ENCODE assay signal across 1 cellular context in genomic region chr3:172101107-172101506, GRCh38.
TF ChIP-seq lines count a peak whose summit lies in the region.

No MANE protein-coding gene starts in this region.

TF ChIP-seq in K562, 482 proteins besides CTCF, POLR2A, EP300 and RAD21 (continued from another document and continues in another):
- peak; percentile 35; the same call in 1 of the 2 replicates for TF ChIP-seq JUND (IDR thresholded peaks at IDR 0.05; ENCODE audit: borderline replicate concordance, low read depth, low read length)
- TF ChIP-seq JUND (tag; IDR thresholded peaks at IDR 0.05; ENCODE audit: borderline replicate concordance, low read depth, low read length): no peak
- peak; percentile 49 to 87; a peak in 3 of 4 replicates for TF ChIP-seq FOXA3 (CRISPR knock-in tag; conservative IDR thresholded peaks at IDR 0.05 in 1 of 2, IDR thresholded peaks at IDR 0.05 in 1 of 2)
- no peak for TF ChIP-seq ZNF24 (IDR thresholded peaks at IDR 0.05)
- TF ChIP-seq, protein P1, sequence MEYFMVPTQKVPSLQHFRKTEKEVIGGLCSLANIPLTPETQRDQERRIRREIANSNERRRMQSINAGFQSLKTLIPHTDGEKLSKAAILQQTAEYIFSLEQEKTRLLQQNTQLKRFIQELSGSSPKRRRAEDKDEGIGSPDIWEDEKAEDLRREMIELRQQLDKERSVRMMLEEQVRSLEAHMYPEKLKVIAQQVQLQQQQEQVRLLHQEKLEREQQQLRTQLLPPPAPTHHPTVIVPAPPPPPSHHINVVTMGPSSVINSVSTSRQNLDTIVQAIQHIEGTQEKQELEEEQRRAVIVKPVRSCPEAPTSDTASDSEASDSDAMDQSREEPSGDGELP (CRISPR knock-in tag; IDR thresholded peaks at IDR 0.05; ENCODE audit: borderline replicate concordance): no peak
- no peak for TF ChIP-seq NFE2L1 (tag; IDR thresholded peaks at IDR 0.05; ENCODE audit: borderline replicate concordance, low read depth)
- no peak for TF ChIP-seq ETV6 (IDR thresholded peaks at IDR 0.05; ENCODE audit: borderline replicate concordance in 1 of 2, low read depth in 2 of 2, low read length in 1 of 2)
- TF ChIP-seq ETV6 (CRISPR knock-in tag; IDR thresholded peaks at IDR 0.05; ENCODE audit: borderline replicate concordance): no peak
- TF ChIP-seq FOXK2 (conservative IDR thresholded peaks at IDR 0.05 in 1 of 2, IDR thresholded peaks at IDR 0.05 in 1 of 2; ENCODE audit: low read depth in 2 of 2): 0 out of 4 replicates have a peak, but pooled peaks of 1 of the 2 experiments have one; percentile 18
- TF ChIP-seq ZBED1 (IDR thresholded peaks at IDR 0.05): no peak
- TF ChIP-seq MIER1 (IDR thresholded peaks at IDR 0.05; ENCODE audit: low read depth): no peak
- TF ChIP-seq ZNF592 (IDR thresholded peaks at IDR 0.05): no peak
- no peak for TF ChIP-seq SMARCB1 (IDR thresholded peaks at IDR 0.05; ENCODE audit: insufficient read length, low read depth)
- TF ChIP-seq TCF3 (CRISPR knock-in tag; IDR thresholded peaks at IDR 0.05): peak; percentile 25; the same call in 1 of the 2 replicates
- TF ChIP-seq ARID3A (IDR thresholded peaks at IDR 0.05; ENCODE audit: borderline replicate concordance, low read depth, low read length): 0 out of 2 replicates have a peak, but pooled peaks have one; percentile 34
- 0 out of 2 replicates have a peak, but pooled peaks have one; percentile 20 for TF ChIP-seq ATF7 (IDR thresholded peaks at IDR 0.05)
- peak; percentile 14; the same call in 1 of the 2 replicates for TF ChIP-seq CEBPG (CRISPR knock-in tag; IDR thresholded peaks at IDR 0.05)
- TF ChIP-seq CEBPG (tag; conservative IDR thresholded peaks at IDR 0.05 in 1 of 2, IDR thresholded peaks at IDR 0.05 in 1 of 2): peak in 1 of 2 experiments; percentile 39; a peak in 2 of 4 replicates
- TF ChIP-seq MECOM (CRISPR knock-in tag; IDR thresholded peaks at IDR 0.05): 0 out of 2 replicates have a peak, but pooled peaks have one; percentile 21
- TF ChIP-seq ZNF23 (CRISPR knock-in tag; IDR thresholded peaks at IDR 0.05): 0 out of 2 replicates have a peak, but pooled peaks have one; percentile 8
- no peak for TF ChIP-seq BACH1 (tag; IDR thresholded peaks at IDR 0.05)
- TF ChIP-seq, protein P2, sequence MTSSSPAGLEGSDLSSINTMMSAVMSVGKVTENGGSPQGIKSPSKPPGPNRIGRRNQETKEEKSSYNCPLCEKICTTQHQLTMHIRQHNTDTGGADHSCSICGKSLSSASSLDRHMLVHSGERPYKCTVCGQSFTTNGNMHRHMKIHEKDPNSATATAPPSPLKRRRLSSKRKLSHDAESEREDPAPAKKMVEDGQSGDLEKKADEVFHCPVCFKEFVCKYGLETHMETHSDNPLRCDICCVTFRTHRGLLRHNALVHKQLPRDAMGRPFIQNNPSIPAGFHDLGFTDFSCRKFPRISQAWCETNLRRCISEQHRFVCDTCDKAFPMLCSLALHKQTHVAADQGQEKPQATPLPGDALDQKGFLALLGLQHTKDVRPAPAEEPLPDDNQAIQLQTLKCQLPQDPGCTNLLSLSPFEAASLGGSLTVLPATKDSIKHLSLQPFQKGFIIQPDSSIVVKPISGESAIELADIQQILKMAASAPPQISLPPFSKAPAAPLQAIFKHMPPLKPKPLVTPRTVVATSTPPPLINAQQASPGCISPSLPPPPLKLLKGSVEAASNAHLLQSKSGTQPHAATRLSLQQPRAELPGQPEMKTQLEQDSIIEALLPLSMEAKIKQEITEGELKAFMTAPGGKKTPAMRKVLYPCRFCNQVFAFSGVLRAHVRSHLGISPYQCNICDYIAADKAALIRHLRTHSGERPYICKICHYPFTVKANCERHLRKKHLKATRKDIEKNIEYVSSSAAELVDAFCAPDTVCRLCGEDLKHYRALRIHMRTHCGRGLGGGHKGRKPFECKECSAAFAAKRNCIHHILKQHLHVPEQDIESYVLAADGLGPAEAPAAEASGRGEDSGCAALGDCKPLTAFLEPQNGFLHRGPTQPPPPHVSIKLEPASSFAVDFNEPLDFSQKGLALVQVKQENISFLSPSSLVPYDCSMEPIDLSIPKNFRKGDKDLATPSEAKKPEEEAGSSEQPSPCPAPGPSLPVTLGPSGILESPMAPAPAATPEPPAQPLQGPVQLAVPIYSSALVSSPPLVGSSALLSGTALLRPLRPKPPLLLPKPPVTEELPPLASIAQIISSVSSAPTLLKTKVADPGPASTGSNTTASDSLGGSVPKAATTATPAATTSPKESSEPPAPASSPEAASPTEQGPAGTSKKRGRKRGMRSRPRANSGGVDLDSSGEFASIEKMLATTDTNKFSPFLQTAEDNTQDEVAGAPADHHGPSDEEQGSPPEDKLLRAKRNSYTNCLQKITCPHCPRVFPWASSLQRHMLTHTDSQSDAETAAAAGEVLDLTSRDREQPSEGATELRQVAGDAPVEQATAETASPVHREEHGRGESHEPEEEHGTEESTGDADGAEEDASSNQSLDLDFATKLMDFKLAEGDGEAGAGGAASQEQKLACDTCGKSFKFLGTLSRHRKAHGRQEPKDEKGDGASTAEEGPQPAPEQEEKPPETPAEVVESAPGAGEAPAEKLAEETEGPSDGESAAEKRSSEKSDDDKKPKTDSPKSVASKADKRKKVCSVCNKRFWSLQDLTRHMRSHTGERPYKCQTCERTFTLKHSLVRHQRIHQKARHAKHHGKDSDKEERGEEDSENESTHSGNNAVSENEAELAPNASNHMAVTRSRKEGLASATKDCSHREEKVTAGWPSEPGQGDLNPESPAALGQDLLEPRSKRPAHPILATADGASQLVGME (CRISPR knock-in tag; IDR thresholded peaks at IDR 0.05): no peak
- TF ChIP-seq ZNF311 (CRISPR knock-in tag; IDR thresholded peaks at IDR 0.05): no peak
- no peak for TF ChIP-seq SRSF1 (IDR thresholded peaks at IDR 0.05; ENCODE audit: low read depth, low read length)
- TF ChIP-seq ZNF140 (CRISPR knock-in tag; IDR thresholded peaks at IDR 0.05): no peak
- TF ChIP-seq ARID1B (IDR thresholded peaks at IDR 0.05): peak; percentile 57
- no peak for TF ChIP-seq XRCC4 (IDR thresholded peaks at IDR 0.05; ENCODE audit: extremely low read depth, insufficient read depth, insufficient read length)
- TF ChIP-seq ZFP1 (CRISPR knock-in tag; IDR thresholded peaks at IDR 0.05): no peak
- peak; percentile 37; the same call in 1 of the 2 replicates for TF ChIP-seq TEAD4 (IDR thresholded peaks at IDR 0.05; ENCODE audit: low read length)
- no peak for TF ChIP-seq TEAD4 (CRISPR knock-in tag; IDR thresholded peaks at IDR 0.05; ENCODE audit: borderline replicate concordance)
- TF ChIP-seq GABPA (tag; conservative IDR thresholded peaks at IDR 0.05; ENCODE audit: low read depth): no peak
- no peak for TF ChIP-seq ZMIZ1 (IDR thresholded peaks at IDR 0.05; ENCODE audit: low read depth in 2 of 2, low read length in 2 of 2)
- peak in 1 of 2 experiments; percentile 14; a peak in 1 of 4 replicates for TF ChIP-seq SRF (CRISPR knock-in tag; IDR thresholded peaks at IDR 0.05)
- TF ChIP-seq NFYB (IDR thresholded peaks at IDR 0.05; ENCODE audit: extremely low read depth, insufficient read length): no peak
- 0 out of 2 replicates have a peak, but pooled peaks have one; percentile 18 for TF ChIP-seq CXXC5 (CRISPR knock-in tag; IDR thresholded peaks at IDR 0.05)
- TF ChIP-seq, protein P3, sequence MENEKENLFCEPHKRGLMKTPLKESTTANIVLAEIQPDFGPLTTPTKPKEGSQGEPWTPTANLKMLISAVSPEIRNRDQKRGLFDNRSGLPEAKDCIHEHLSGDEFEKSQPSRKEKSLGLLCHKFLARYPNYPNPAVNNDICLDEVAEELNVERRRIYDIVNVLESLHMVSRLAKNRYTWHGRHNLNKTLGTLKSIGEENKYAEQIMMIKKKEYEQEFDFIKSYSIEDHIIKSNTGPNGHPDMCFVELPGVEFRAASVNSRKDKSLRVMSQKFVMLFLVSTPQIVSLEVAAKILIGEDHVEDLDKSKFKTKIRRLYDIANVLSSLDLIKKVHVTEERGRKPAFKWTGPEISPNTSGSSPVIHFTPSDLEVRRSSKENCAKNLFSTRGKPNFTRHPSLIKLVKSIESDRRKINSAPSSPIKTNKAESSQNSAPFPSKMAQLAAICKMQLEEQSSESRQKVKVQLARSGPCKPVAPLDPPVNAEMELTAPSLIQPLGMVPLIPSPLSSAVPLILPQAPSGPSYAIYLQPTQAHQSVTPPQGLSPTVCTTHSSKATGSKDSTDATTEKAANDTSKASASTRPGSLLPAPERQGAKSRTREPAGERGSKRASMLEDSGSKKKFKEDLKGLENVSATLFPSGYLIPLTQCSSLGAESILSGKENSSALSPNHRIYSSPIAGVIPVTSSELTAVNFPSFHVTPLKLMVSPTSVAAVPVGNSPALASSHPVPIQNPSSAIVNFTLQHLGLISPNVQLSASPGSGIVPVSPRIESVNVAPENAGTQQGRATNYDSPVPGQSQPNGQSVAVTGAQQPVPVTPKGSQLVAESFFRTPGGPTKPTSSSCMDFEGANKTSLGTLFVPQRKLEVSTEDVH (IDR thresholded peaks at IDR 0.05; ENCODE audit: low read depth, partially characterized antibody): no peak
- no peak for TF ChIP-seq ATF2 (CRISPR knock-in tag; IDR thresholded peaks at IDR 0.05)
- TF ChIP-seq FOXJ2 (tag; IDR thresholded peaks at IDR 0.05): no peak
- TF ChIP-seq ZNF766 (CRISPR knock-in tag; conservative IDR thresholded peaks at IDR 0.05): peak; percentile 90
- 0 out of 2 replicates have a peak, but pooled peaks have one; percentile 25 for TF ChIP-seq MEF2D (tag; conservative IDR thresholded peaks at IDR 0.05; ENCODE audit: low read depth)
- TF ChIP-seq MAFG (tag; conservative IDR thresholded peaks at IDR 0.05): no peak
